20 cellular contexts compared by ENCODE assay signal in genomic region chr1:15771836-15772516, GRCh38. TPM values are rescaled to one million over a fixed set of nuclear protein-coding genes. Genes with fewer than 3 reads are reported as not detected.
"Had no signal": no experiment of that assay in that cellular context is flagged by ENCODE, and none has a peak within 500 bp of the region (broad histone marks: within the 10 kb centered on the region; RNA-seq: fewer than 3 reads in every experiment).

No MANE protein-coding gene starts in this region.

- DNase-seq: activated CD4-positive, alpha-beta T cell treated with anti-CD3 and anti-CD28 coated beads, Interleukin-2, amount 10 ng/mL, durations not matched to agents 7 days and 5 days; activated CD4-positive, CD25-positive, alpha-beta regulatory T cell; activated CD8-positive, alpha-beta memory T cell treated with anti-CD3 and anti-CD28 coated beads, Interleukin-2, amount 50 U/mL, for 48 hours; activated gamma-delta T cell treated with Interleukin-2 at 50 U/mL for 16 hours; activated T-cell treated with anti-CD3 and anti-CD28 coated beads, Interleukin-2, amount 50 U/mL, for 72 hours; anterior cingulate cortex; dorsolateral prefrontal cortex; naive B cell; right cardiac atrium; stimulated activated CD4-positive, alpha-beta T cell treated with anti-CD3 and anti-CD28 coated beads, Interleukin-4, amount 100 ng/mL, for 4 hours; stimulated activated CD8-positive, alpha-beta memory T cell treated with anti-CD3 and anti-CD28 coated beads, Interleukin-4, amount 100 ng/mL, for 48 hours; stimulated activated naive CD4-positive, alpha-beta T cell treated with Interleukin-2 at 50 U/mL for 16 hours; substantia nigra; T-helper 2 cell had no signal

- ATAC-seq: activated T-cell treated with anti-CD3 and anti-CD28 coated beads, Interleukin-2, amount 50 U/mL, for 72 hours; left lobe of liver; right cardiac atrium had no signal

- H3K27ac ChIP-seq: dorsolateral prefrontal cortex had no signal

- H3K4me3 ChIP-seq: dorsolateral prefrontal cortex, smooth muscle cell had no signal

- H3K4me2 ChIP-seq: smooth muscle cell had no signal

- FAIRE-seq: islet of Langerhans, TTC549 had no signal

RNA-seq across cellular contexts. Expression of gene FBLIM1, which starts 13.4 kb away (rescaled TPM):
- total RNA-seq: activated T-cell treated with anti-CD3 and anti-CD28 coated beads, Interleukin-2, amount 50 U/mL, for 72 hours had no signal

RNA-seq across cellular contexts. Expression of gene TMEM82, which starts 29.7 kb away (rescaled TPM):
- total RNA-seq: activated CD4-positive, alpha-beta T cell treated with anti-CD3 and anti-CD28 coated beads, Interleukin-2, amount 10 ng/mL, durations not matched to agents 7 days and 5 days; dorsolateral prefrontal cortex; lung microvascular endothelial cell; right cardiac atrium; smooth muscle cell had no signal
- polyA plus RNA-seq: esophagus, right cardiac atrium, smooth muscle cell had no signal
